Comparison of ENCODE assay signal across 2 cellular contexts in genomic region chr11:65727865-65728264, GRCh38.
TF ChIP-seq lines count a peak whose summit lies in the region.

No MANE protein-coding gene starts in this region.

TF ChIP-seq in HepG2, 621 proteins besides CTCF, POLR2A, EP300 and RAD21:
- TF ChIP-seq SP4 (CRISPR knock-in tag; IDR thresholded peaks at IDR 0.05) (no peak), DR1 (CRISPR knock-in tag; IDR thresholded peaks at IDR 0.05) (no peak), NR2F1 (CRISPR knock-in tag; IDR thresholded peaks at IDR 0.05) (no peak), ATF7 (IDR thresholded peaks at IDR 0.05) (no peak), ATF7 (CRISPR knock-in tag; IDR thresholded peaks at IDR 0.05) (no peak), NCOA5 (CRISPR knock-in tag; IDR thresholded peaks at IDR 0.05) (no peak), CSRNP2 (CRISPR knock-in tag; conservative IDR thresholded peaks at IDR 0.05; ENCODE audit: low read depth) (no peak), MYC (CRISPR knock-in tag; IDR thresholded peaks at IDR 0.05; ENCODE audit: borderline replicate concordance) (no peak), THAP11 (CRISPR knock-in tag; IDR thresholded peaks at IDR 0.05) (no peak), MED13 (CRISPR knock-in tag; IDR thresholded peaks at IDR 0.05) (no peak), JARID2 (CRISPR knock-in tag; IDR thresholded peaks at IDR 0.05; ENCODE audit: insufficient replicate concordance) (no peak), ZNF430 (CRISPR knock-in tag; IDR thresholded peaks at IDR 0.05) (no peak), NPAS2 (CRISPR knock-in tag; IDR thresholded peaks at IDR 0.05; ENCODE audit: borderline replicate concordance) (no peak), THAP8 (CRISPR knock-in tag; IDR thresholded peaks at IDR 0.05; ENCODE audit: borderline replicate concordance) (no peak)
- TF ChIP-seq, protein P1, sequence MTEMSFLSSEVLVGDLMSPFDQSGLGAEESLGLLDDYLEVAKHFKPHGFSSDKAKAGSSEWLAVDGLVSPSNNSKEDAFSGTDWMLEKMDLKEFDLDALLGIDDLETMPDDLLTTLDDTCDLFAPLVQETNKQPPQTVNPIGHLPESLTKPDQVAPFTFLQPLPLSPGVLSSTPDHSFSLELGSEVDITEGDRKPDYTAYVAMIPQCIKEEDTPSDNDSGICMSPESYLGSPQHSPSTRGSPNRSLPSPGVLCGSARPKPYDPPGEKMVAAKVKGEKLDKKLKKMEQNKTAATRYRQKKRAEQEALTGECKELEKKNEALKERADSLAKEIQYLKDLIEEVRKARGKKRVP (CRISPR knock-in tag; IDR thresholded peaks at IDR 0.05): no peak
- TF ChIP-seq, protein P2, sequence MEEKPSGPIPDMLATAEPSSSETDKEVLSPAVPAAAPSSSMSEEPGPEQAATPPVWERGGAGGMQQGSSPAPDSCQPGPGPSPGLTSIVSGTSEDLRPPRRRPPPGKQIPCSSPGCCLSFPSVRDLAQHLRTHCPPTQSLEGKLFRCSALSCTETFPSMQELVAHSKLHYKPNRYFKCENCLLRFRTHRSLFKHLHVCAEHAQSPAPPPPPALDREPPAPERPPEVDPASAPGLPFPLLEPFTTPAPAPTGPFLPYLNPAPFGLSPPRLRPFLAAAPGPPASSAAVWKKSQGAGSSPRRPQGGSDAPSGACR (CRISPR knock-in tag; IDR thresholded peaks at IDR 0.05): no peak
- TF ChIP-seq, protein P3, sequence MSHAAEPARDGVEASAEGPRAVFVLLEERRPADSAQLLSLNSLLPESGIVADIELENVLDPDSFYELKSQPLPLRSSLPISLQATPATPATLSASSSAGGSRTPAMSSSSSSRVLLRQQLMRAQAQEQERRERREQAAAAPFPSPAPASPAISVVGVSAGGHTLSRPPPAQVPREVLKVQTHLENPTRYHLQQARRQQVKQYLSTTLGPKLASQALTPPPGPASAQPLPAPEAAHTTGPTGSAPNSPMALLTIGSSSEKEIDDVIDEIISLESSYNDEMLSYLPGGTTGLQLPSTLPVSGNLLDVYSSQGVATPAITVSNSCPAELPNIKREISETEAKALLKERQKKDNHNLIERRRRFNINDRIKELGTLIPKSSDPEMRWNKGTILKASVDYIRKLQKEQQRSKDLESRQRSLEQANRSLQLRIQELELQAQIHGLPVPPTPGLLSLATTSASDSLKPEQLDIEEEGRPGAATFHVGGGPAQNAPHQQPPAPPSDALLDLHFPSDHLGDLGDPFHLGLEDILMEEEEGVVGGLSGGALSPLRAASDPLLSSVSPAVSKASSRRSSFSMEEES (CRISPR knock-in tag; IDR thresholded peaks at IDR 0.05): no peak
- TF ChIP-seq, protein P4, sequence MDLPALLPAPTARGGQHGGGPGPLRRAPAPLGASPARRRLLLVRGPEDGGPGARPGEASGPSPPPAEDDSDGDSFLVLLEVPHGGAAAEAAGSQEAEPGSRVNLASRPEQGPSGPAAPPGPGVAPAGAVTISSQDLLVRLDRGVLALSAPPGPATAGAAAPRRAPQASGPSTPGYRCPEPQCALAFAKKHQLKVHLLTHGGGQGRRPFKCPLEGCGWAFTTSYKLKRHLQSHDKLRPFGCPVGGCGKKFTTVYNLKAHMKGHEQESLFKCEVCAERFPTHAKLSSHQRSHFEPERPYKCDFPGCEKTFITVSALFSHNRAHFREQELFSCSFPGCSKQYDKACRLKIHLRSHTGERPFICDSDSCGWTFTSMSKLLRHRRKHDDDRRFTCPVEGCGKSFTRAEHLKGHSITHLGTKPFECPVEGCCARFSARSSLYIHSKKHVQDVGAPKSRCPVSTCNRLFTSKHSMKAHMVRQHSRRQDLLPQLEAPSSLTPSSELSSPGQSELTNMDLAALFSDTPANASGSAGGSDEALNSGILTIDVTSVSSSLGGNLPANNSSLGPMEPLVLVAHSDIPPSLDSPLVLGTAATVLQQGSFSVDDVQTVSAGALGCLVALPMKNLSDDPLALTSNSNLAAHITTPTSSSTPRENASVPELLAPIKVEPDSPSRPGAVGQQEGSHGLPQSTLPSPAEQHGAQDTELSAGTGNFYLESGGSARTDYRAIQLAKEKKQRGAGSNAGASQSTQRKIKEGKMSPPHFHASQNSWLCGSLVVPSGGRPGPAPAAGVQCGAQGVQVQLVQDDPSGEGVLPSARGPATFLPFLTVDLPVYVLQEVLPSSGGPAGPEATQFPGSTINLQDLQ (CRISPR knock-in tag; IDR thresholded peaks at IDR 0.05): no peak
TF ChIP-seq in HepG2: peak in this region for 0.

TF ChIP-seq in K562, 482 proteins besides CTCF, POLR2A, EP300 and RAD21:
- TF ChIP-seq LCOR (CRISPR knock-in tag; IDR thresholded peaks at IDR 0.05) (no peak), HNRNPUL1 (IDR thresholded peaks at IDR 0.05; ENCODE audit: low read length) (no peak), C11orf30 (IDR thresholded peaks at IDR 0.05; ENCODE audit: low read depth) (no peak), NFE2 (IDR thresholded peaks at IDR 0.05; ENCODE audit: low read depth) (no peak), SREBF1 (IDR thresholded peaks at IDR 0.05; ENCODE audit: borderline replicate concordance, low read depth, low read length) (no peak), SRSF3 (IDR thresholded peaks at IDR 0.05; ENCODE audit: insufficient read depth, low read length) (no peak), DDX20 (tag; IDR thresholded peaks at IDR 0.05; ENCODE audit: low read depth) (no peak), ZEB2 (IDR thresholded peaks at IDR 0.05) (no peak), ATF1 (CRISPR knock-in tag; IDR thresholded peaks at IDR 0.05) (no peak), ATF1 (tag; IDR thresholded peaks at IDR 0.05) (no peak), MCM3 (IDR thresholded peaks at IDR 0.05) (no peak), USF2 (CRISPR knock-in tag; IDR thresholded peaks at IDR 0.05) (no peak), HNRNPK (IDR thresholded peaks at IDR 0.05; ENCODE audit: low read depth, low read length, poor library complexity, severe bottlenecking) (no peak), TEAD1 (CRISPR knock-in tag; IDR thresholded peaks at IDR 0.05) (no peak), BHLHE40 (IDR thresholded peaks at IDR 0.05; ENCODE audit: low read length) (no peak)
- TF ChIP-seq, protein P5, sequence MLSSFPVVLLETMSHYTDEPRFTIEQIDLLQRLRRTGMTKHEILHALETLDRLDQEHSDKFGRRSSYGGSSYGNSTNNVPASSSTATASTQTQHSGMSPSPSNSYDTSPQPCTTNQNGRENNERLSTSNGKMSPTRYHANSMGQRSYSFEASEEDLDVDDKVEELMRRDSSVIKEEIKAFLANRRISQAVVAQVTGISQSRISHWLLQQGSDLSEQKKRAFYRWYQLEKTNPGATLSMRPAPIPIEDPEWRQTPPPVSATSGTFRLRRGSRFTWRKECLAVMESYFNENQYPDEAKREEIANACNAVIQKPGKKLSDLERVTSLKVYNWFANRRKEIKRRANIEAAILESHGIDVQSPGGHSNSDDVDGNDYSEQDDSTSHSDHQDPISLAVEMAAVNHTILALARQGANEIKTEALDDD (IDR thresholded peaks at IDR 0.05): no peak
- TF ChIP-seq, protein P6, sequence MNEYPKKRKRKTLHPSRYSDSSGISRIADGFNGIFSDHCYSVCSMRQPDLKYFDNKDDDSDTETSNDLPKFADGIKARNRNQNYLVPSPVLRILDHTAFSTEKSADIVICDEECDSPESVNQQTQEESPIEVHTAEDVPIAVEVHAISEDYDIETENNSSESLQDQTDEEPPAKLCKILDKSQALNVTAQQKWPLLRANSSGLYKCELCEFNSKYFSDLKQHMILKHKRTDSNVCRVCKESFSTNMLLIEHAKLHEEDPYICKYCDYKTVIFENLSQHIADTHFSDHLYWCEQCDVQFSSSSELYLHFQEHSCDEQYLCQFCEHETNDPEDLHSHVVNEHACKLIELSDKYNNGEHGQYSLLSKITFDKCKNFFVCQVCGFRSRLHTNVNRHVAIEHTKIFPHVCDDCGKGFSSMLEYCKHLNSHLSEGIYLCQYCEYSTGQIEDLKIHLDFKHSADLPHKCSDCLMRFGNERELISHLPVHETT (CRISPR knock-in tag; conservative IDR thresholded peaks at IDR 0.05 in 1 of 2, IDR thresholded peaks at IDR 0.05 in 1 of 2): no peak
